17 cellular contexts compared by ENCODE assay signal in the genomic region with DNA sequence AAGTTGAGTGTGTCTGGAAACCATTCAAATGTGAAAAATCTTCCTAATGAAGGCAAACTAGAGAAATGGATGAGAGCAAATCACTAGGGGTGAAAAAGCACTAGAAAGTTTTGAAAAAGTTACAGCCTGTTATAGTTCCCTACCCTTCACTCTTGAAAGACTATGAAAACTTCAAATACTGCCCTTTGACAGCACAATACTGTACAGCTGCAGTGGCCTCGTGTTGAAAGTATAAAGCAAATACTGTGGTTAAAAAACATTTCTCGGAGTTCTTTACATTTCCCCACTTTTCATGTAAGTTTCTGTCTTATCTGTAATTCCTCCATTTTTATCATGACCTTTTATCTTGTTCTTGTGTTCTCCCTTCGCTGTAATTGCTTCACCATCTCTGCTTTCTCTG.
DNase-seq lines count a peak whose midpoint lies in the region; ATAC-seq and TF ChIP-seq lines count a peak whose summit lies in the region.
"Had no signal": no experiment of that assay in that cellular context is flagged by ENCODE, and none has a peak within 500 bp of the region (broad histone marks: within the 10 kb centered on the region; RNA-seq: fewer than 3 reads in every experiment).

No MANE protein-coding gene starts in this region.

- POLR2A ChIA-PET in naive thymus-derived CD4-positive, alpha-beta T cell (lab: Charles Lee) = no interaction called here

- H3K27me3 ChIP-seq in naive thymus-derived CD4-positive, alpha-beta T cell (ENCODE audit: control insufficient read depth in 2 of 2, insufficient read depth in 2 of 2, low read length in 2 of 2) = no peaks in the 10 kb centered on the region
- no peaks in the 10 kb centered on the region for H3K27me3 ChIP-seq in Peyer's patch

- no peaks in the 10 kb centered on the region for H3K36me3 ChIP-seq in naive thymus-derived CD4-positive, alpha-beta T cell (ENCODE audit: control insufficient read depth in 2 of 3, insufficient read depth in 3 of 3, low read length in 3 of 3)
- no peaks in the 10 kb centered on the region for H3K36me3 ChIP-seq in Peyer's patch
- H3K36me3 ChIP-seq: HAP-1 had no signal

- peak overlapping the region in 8 of 9 donors; percentile 21 to 73 (median 54) for H3K27ac Mint-ChIP-seq in naive thymus-derived CD4-positive, alpha-beta T cell
- no peak overlapping the region for H3K27ac Mint-ChIP-seq in HFFc6
- H3K27ac Mint-ChIP-seq: T-helper 17 cell had no signal

- intact Hi-C loops in naive thymus-derived CD4-positive, alpha-beta T cell (cut with micrococcal nuclease) = no loop called here

- peaks cover 3 to 42% (median 5%) of the 10 kb centered on the region in 5 donors for H3K36me3 Mint-ChIP-seq in naive thymus-derived CD4-positive, alpha-beta T cell
- no peaks in the 10 kb centered on the region for H3K36me3 Mint-ChIP-seq in HFFc6 (ENCODE audit: low read depth)

- no peak overlapping the region for H3K27ac ChIP-seq in naive thymus-derived CD4-positive, alpha-beta T cell (ENCODE audit: low read depth, low read length)
- H3K27ac ChIP-seq in Peyer's patch = no peak overlapping the region
- H3K27ac ChIP-seq: C4-2B had no signal

- DNase-seq in naive thymus-derived CD4-positive, alpha-beta T cell = no peak
- DNase-seq in Peyer's patch (no peak), superior temporal gyrus (ENCODE audit: extremely low spot score) (no peak), HFFc6 (no peak)
- DNase-seq: Caco-2, NCI-H1105, NCI-H1694, NCI-H226, NCI-H526, SIG-M5, T-helper 17 cell had no signal

- no peak overlapping the region for H3K4me3 ChIP-seq in naive thymus-derived CD4-positive, alpha-beta T cell (ENCODE audit: low read length)
- H3K4me3 ChIP-seq in Peyer's patch = no peak overlapping the region
- H3K4me3 ChIP-seq: HAP-1 had no signal

- no peaks in the 10 kb centered on the region for H3K9me3 ChIP-seq in naive thymus-derived CD4-positive, alpha-beta T cell (ENCODE audit: control insufficient read depth in 2 of 3, low read length in 3 of 3)
- no peaks in the 10 kb centered on the region for H3K9me3 ChIP-seq in Peyer's patch
- H3K9me3 ChIP-seq: Caco-2 had no signal

- CTCF ChIA-PET in naive thymus-derived CD4-positive, alpha-beta T cell (lab: Charles Lee) = no interaction called here

- peaks cover 0 to 43% (median 35%) of the 10 kb centered on the region in 7 donors for H3K4me1 Mint-ChIP-seq in naive thymus-derived CD4-positive, alpha-beta T cell
- H3K4me1 Mint-ChIP-seq in HFFc6 (ENCODE audit: low read depth) = no peaks in the 10 kb centered on the region

- peaks cover 0 to 30% (median 5%) of the 10 kb centered on the region in 11 donors for H3K9me3 Mint-ChIP-seq in naive thymus-derived CD4-positive, alpha-beta T cell
- H3K9me3 Mint-ChIP-seq in HFFc6 = peaks cover 33% of the 10 kb centered on the region

- no peaks in the 10 kb centered on the region for H3K27me3 Mint-ChIP-seq in naive thymus-derived CD4-positive, alpha-beta T cell
- H3K27me3 Mint-ChIP-seq in HFFc6 (ENCODE audit: insufficient read depth) = no peaks in the 10 kb centered on the region; the same call in 1 of the 2 replicates

- H3K4me1 ChIP-seq in naive thymus-derived CD4-positive, alpha-beta T cell (ENCODE audit: control insufficient read depth in 2 of 2, insufficient read depth in 2 of 2, low read length in 2 of 2) = no peaks in the 10 kb centered on the region
- H3K4me1 ChIP-seq in Peyer's patch = no peaks in the 10 kb centered on the region
- H3K4me1 ChIP-seq: Caco-2, HAP-1 had no signal

- ATAC-seq in GM18502 (IDR thresholded peaks at IDR 0.05; ENCODE audit: poor library complexity, unreplicated experiment) (peak; percentile 76), GM19463 (IDR thresholded peaks at IDR 0.05; ENCODE audit: unreplicated experiment) (peak; percentile 41), HG03095 (IDR thresholded peaks at IDR 0.05; ENCODE audit: unreplicated experiment) (peak; percentile 62), GM21515 (IDR thresholded peaks at IDR 0.05; ENCODE audit: unreplicated experiment) (no peak)
- no peak for ATAC-seq in naive thymus-derived CD4-positive, alpha-beta T cell
- ATAC-seq: T-helper 17 cell had no signal

- peak overlapping the region in 4 of 10 donors; percentile 2 to 53 (median 24) for H3K4me3 Mint-ChIP-seq in naive thymus-derived CD4-positive, alpha-beta T cell
- no peak overlapping the region for H3K4me3 Mint-ChIP-seq in HFFc6
- H3K4me3 Mint-ChIP-seq: T-helper 17 cell had no signal

- TF ChIP-seq CTCF in Peyer's patch (IDR thresholded peaks at IDR 0.05) (no peak), HFFc6 (IDR thresholded peaks at IDR 0.05) (no peak)

- no peak for TF ChIP-seq POLR2A in Peyer's patch (IDR thresholded peaks at IDR 0.05)

Comparison
In these comparisons a context has a peak if more than half of its experiments do, and no peak if none do; other contexts are left out.
1. ATAC-seq: peak in GM18502 (single experiment), GM19463 (single experiment) and HG03095 (single experiment); none in naive thymus-derived CD4-positive, alpha-beta T cell (single experiment) and GM21515 (single experiment).